Comparison of ENCODE assay signal across 15 cellular contexts in the genomic region with DNA sequence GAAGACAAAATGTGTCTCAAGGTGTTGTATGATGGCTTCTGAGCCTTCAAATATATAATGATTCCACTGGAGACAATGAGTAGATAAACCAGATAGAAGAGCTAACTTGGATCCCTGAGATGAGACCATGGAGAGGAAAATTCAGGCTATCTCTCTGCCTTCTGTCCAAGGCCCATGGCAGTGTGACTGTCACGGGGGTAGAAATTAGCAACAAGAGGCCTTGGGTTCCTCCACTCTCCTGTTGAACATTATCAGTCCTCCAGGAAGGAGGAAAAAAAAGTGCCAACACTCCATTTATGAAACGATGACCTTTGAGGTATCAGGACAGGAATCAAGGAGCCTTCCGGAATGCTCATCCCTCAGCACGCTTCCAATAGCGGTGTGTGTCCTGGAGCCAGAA.
DNase-seq lines count a peak whose midpoint lies in the region; ATAC-seq and TF ChIP-seq lines count a peak whose summit lies in the region.
"Had no signal": no experiment of that assay in that cellular context is flagged by ENCODE, and none has a peak within 500 bp of the region (broad histone marks: within the 10 kb centered on the region; RNA-seq: fewer than 3 reads in every experiment).

No MANE protein-coding gene starts in this region.

- H3K27ac Mint-ChIP-seq in CD14-positive monocyte (peak overlapping the region in 4 of 7 donors; percentile 3 to 58 (median 25)), osteocyte (ENCODE audit: unreplicated experiment) (peak overlapping the region; percentile 66)
- H3K27ac Mint-ChIP-seq in stimulated activated naive B cell treated with anti-CD40 and anti-IgM and Interleukin-4, amounts not matched to agents 10 μg/mL and 1 μg/mL and 100 μg/mL, for 72 hours, result peak overlapping the region; percentile 25

- H3K27ac ChIP-seq in ascending aorta, result peak overlapping the region; percentile 72 to 78

- H3K4me3 Mint-ChIP-seq in CD14-positive monocyte (no peak overlapping the region), osteocyte (ENCODE audit: unreplicated experiment) (no peak overlapping the region)
- H3K4me3 Mint-ChIP-seq in stimulated activated naive B cell treated with anti-CD40 and anti-IgM and Interleukin-4, amounts not matched to agents 10 μg/mL and 1 μg/mL and 100 μg/mL, for 72 hours, result no peak overlapping the region

- no peaks in the 10 kb centered on the region for H3K9me3 Mint-ChIP-seq in CD14-positive monocyte
- no peaks in the 10 kb centered on the region for H3K9me3 Mint-ChIP-seq in osteocyte (ENCODE audit: unreplicated experiment)
- no peaks in the 10 kb centered on the region for H3K9me3 Mint-ChIP-seq in stimulated activated naive B cell treated with anti-CD40 and anti-IgM and Interleukin-4, amounts not matched to agents 10 μg/mL and 1 μg/mL and 100 μg/mL, for 72 hours

- H3K4me3 ChIP-seq in ascending aorta, result no peak overlapping the region
- H3K4me3 ChIP-seq: K562, Peyer's patch had no signal

- intact Hi-C loops in CD14-positive monocyte (cut with micrococcal nuclease) (no loop called here), ascending aorta (cut with DNase I) (no loop called here), posterior vena cava (cut with DNase I) (no loop called here)

- H3K27me3 ChIP-seq in ascending aorta, result no peaks in the 10 kb centered on the region
- H3K27me3 ChIP-seq: Peyer's patch had no signal

- no peak for ATAC-seq in stimulated activated naive B cell treated with anti-CD40 and anti-IgM and Interleukin-4, amounts not matched to agents 10 μg/mL and 1 μg/mL and 100 μg/mL, for 72 hours (replicated peaks)
- ATAC-seq in GM21717 (IDR thresholded peaks at IDR 0.05; ENCODE audit: unreplicated experiment), result no peak
- ATAC-seq: HCT116, K562 had no signal

- H3K36me3 Mint-ChIP-seq in CD14-positive monocyte (peaks cover 50 to 61% of the 10 kb centered on the region in 2 donors), osteocyte (ENCODE audit: unreplicated experiment) (peaks cover 12% of the 10 kb centered on the region)
- H3K36me3 Mint-ChIP-seq in stimulated activated naive B cell treated with anti-CD40 and anti-IgM and Interleukin-4, amounts not matched to agents 10 μg/mL and 1 μg/mL and 100 μg/mL, for 72 hours, result peaks cover 28 to 48% of the 10 kb centered on the region in 2 donors

- H3K36me3 ChIP-seq in ascending aorta, result peaks cover 0 to 6% of the 10 kb centered on the region in 2 donors

- H3K4me1 ChIP-seq in ascending aorta, result peaks cover 0 to 31% of the 10 kb centered on the region in 2 donors

- no peak for DNase-seq in CD14-positive monocyte (ENCODE audit: low spot score)
- DNase-seq in ascending aorta (ENCODE audit: low spot score in 2 of 2), result no peak
- DNase-seq in osteocyte (ENCODE audit: extremely low spot score, unreplicated experiment), result no peak
- DNase-seq in stimulated activated naive B cell treated with anti-CD40 and anti-IgM and Interleukin-4, amounts not matched to agents 10 μg/mL and 1 μg/mL and 100 μg/mL, for 72 hours, result no peak
- no peak for DNase-seq in 8988T
- no peak for DNase-seq in posterior vena cava (ENCODE audit: low spot score)
- DNase-seq: ACHN, C1 segment of cervical spinal cord, GOT3, MV-4-11, NCI-H1694 treated with DMSO at 0.1 percent for 48 hours, Peyer's patch had no signal

- H3K9me3 ChIP-seq in ascending aorta, result no peaks in the 10 kb centered on the region
- H3K9me3 ChIP-seq: Peyer's patch had no signal

- TF ChIP-seq CTCF in CD14-positive monocyte (IDR thresholded peaks at IDR 0.05), result no peak
- TF ChIP-seq CTCF in ascending aorta (IDR thresholded peaks at IDR 0.05), result no peak
- no peak for TF ChIP-seq CTCF in osteocyte (IDR thresholded peaks at IDR 0.05)

- H3K27me3 Mint-ChIP-seq in CD14-positive monocyte (ENCODE audit: low read depth in 3 of 3) (peaks cover 0 to 2% (median 0%) of the 10 kb centered on the region in 3 donors), osteocyte (ENCODE audit: unreplicated experiment) (no peaks in the 10 kb centered on the region)
- H3K27me3 Mint-ChIP-seq in stimulated activated naive B cell treated with anti-CD40 and anti-IgM and Interleukin-4, amounts not matched to agents 10 μg/mL and 1 μg/mL and 100 μg/mL, for 72 hours, result no peaks in the 10 kb centered on the region

- H3K4me1 Mint-ChIP-seq in CD14-positive monocyte (peaks cover 12% of the 10 kb centered on the region), osteocyte (ENCODE audit: unreplicated experiment) (peaks cover 33% of the 10 kb centered on the region)
- peaks cover 4 to 7% of the 10 kb centered on the region in 2 donors for H3K4me1 Mint-ChIP-seq in stimulated activated naive B cell treated with anti-CD40 and anti-IgM and Interleukin-4, amounts not matched to agents 10 μg/mL and 1 μg/mL and 100 μg/mL, for 72 hours
